Comparison of ENCODE assay signal across 8 cellular contexts in genomic region chr10:95308389-95309302, GRCh38. TPM values are rescaled to one million over a fixed set of nuclear protein-coding genes. Genes with fewer than 3 reads are reported as not detected.
DNase-seq lines count a peak whose midpoint lies in the region; ATAC-seq and TF ChIP-seq lines count a peak whose summit lies in the region.

No MANE protein-coding gene starts in this region.

- in situ Hi-C loops in astrocyte of the spinal cord (cut with HindIII; ENCODE audit: low sequenced_read_pairs) = no loop called here

- DNase-seq in AG09319 (ENCODE audit: extremely low read depth, low read depth) (peak; percentile 91), HUDEP-2 (lab: John Stamatoyannopoulos, UW; ENCODE audit: unreplicated experiment in 76 of 76) (peak in 66 of 76 experiments; percentile 14 to 83 (median 51)), astrocyte of the spinal cord (ENCODE audit: low read depth, low spot score) (peak; percentile 98), left colon (peak; percentile 81 to 92), tibial artery (peak; percentile 89 to 91), GM19238 (ENCODE audit: insufficient read length, low spot score) (no peak), NCI-H146 (lab: John Stamatoyannopoulos, UW) (no peak)

- TF ChIP-seq CTCF in AG09319 (IDR thresholded peaks at IDR 0.05; ENCODE audit: low read depth, low read length) (no peak), astrocyte of the spinal cord (IDR thresholded peaks at IDR 0.05; ENCODE audit: low read depth, low read length) (no peak), tibial artery (IDR thresholded peaks at IDR 0.05) (no peak)

- H3K27ac ChIP-seq in tibial artery = peak overlapping the region; percentile 58 to 64

- peaks cover 7 to 14% (median 12%) of the 10 kb centered on the region in 3 donors for H3K36me3 ChIP-seq in tibial artery

- H3K9me3 ChIP-seq in tibial artery = no peaks in the 10 kb centered on the region

- H3K27me3 ChIP-seq in tibial artery = no peaks in the 10 kb centered on the region

- ATAC-seq in left colon = peak; percentile 73
- no peak for ATAC-seq in HG02852 (IDR thresholded peaks at IDR 0.05; ENCODE audit: unreplicated experiment)

- H3K4me1 ChIP-seq in tibial artery = peaks cover 0 to 62% (median 42%) of the 10 kb centered on the region in 4 donors

- intact Hi-C loops in left colon (cut with DNase I, micrococcal nuclease) = no loop called here
- intact Hi-C loops in tibial artery (cut with DNase I; ENCODE audit: low total_unique reads) = no loop called here

- H3K4me3 ChIP-seq in astrocyte of the spinal cord (ENCODE audit: low read depth, low read length) (no peak overlapping the region), tibial artery (no peak overlapping the region)

RNA-seq across cellular contexts. Expression of gene PDLIM1, which starts 17.8 kb away (rescaled TPM):
- total RNA-seq in left colon = 100 to 1,000 TPM; 342 to 417 TPM

Comparison
In these comparisons a context has a peak if more than half of its experiments do, and no peak if none do; other contexts are left out.
1. DNase-seq: peak in AG09319 (single experiment), HUDEP-2 (66 of 76), astrocyte of the spinal cord (single experiment), left colon (2 of 2) and tibial artery (2 of 2); none in GM19238 (single experiment) and NCI-H146 (single experiment).